15 cellular contexts compared by ENCODE assay signal in genomic region chrX:10077425-10078188, GRCh38.
DNase-seq lines count a peak whose midpoint lies in the region; ATAC-seq and TF ChIP-seq lines count a peak whose summit lies in the region.
"Had no signal": no experiment of that assay in that cellular context is flagged by ENCODE, and none has a peak within 500 bp of the region (broad histone marks: within the 10 kb centered on the region; RNA-seq: fewer than 3 reads in every experiment).

No MANE protein-coding gene starts in this region.

- H3K27ac ChIP-seq in RWPE1 (no peak overlapping the region), substantia nigra (ENCODE audit: low read depth, low read length, poor library complexity, severe bottlenecking) (peak overlapping the region; percentile 21)
- H3K27ac ChIP-seq: colonic mucosa, spleen, testis had no signal

- no peak for ATAC-seq in GM18519 (IDR thresholded peaks at IDR 0.05; ENCODE audit: low FRiP score, unreplicated experiment)
- ATAC-seq in GM18517 (IDR thresholded peaks at IDR 0.05; ENCODE audit: unreplicated experiment), result no peak
- ATAC-seq: Right ventricle myocardium inferior had no signal

- no peak for TF ChIP-seq CTCF in RWPE1 (conservative IDR thresholded peaks at IDR 0.05; ENCODE audit: low read depth)

- peak; percentile 7 for DNase-seq in activated effector memory CD4-positive, alpha-beta T cell treated with Interleukin-2 at 50 U/mL for 16 hours
- no peak for DNase-seq in activated effector memory CD4-positive, alpha-beta T cell treated with anti-CD3 and anti-CD28 coated beads, Interleukin-2, amount 50 U/mL, for 16 hours
- peak; percentile 35 for DNase-seq in RWPE1 (ENCODE audit: low spot score)
- DNase-seq in fibroblast of peridontal ligament (ENCODE audit: extremely low read depth), result peak; percentile 67
- no peak for DNase-seq in substantia nigra (lab: John Stamatoyannopoulos, UW)
- DNase-seq in NCI-H1694 (lab: John Stamatoyannopoulos, UW), result no peak
- DNase-seq: colonic mucosa, KBM-7, NCI-H2029, NCI-H82, spleen, testis had no signal

- CTCF ChIA-PET in RWPE1 (lab: Yijun Ruan, JAX), result no interaction called here

- POLR2A ChIA-PET in RWPE1 (lab: Yijun Ruan, JAX; ENCODE audit: low non-redundant PET), result no interaction called here

Comparison
In these comparisons a context has a peak if more than half of its experiments do, and no peak if none do; other contexts are left out.
1. DNase-seq: peak in activated effector memory CD4-positive, alpha-beta T cell treated with Interleukin-2 at 50 U/mL for 16 hours (single experiment), RWPE1 (single experiment) and fibroblast of peridontal ligament (single experiment); none in activated effector memory CD4-positive, alpha-beta T cell treated with anti-CD3 and anti-CD28 coated beads, Interleukin-2, amount 50 U/mL, for 16 hours (single experiment), substantia nigra (0 of 49) and NCI-H1694 (single experiment).